In genomic region chr11:910589-911030, GRCh38 we compare ENCODE assay signal across 8 cellular contexts. TPM values are rescaled to one million over a fixed set of nuclear protein-coding genes. Genes with fewer than 3 reads are reported as not detected.
A peak's percentile ranks its signal among the peaks of the same experiment; 100 is the strongest.
DNase-seq lines count a peak whose midpoint lies in the region; ATAC-seq and TF ChIP-seq lines count a peak whose summit lies in the region.

Gene CHID1 (minus strand): TSS chr11:910810. CDS start chr11:904816, 5,994 bp downstream.

- peaks cover 0 to 2% of the 10 kb centered on the region in 2 donors for H3K36me3 ChIP-seq in ascending aorta

- no peaks in the 10 kb centered on the region for H3K27me3 ChIP-seq in ascending aorta

- no peaks in the 10 kb centered on the region for H3K27me3 Mint-ChIP-seq in T-helper 2 cell treated with Interferon-gamma antibody and Interleukin-4, amounts not matched to agents 5 μg/mL and 100 μg/mL, for 36 hours (ENCODE audit: low read depth)

- H3K4me1 Mint-ChIP-seq in T-helper 2 cell treated with Interferon-gamma antibody and Interleukin-4, amounts not matched to agents 5 μg/mL and 100 μg/mL, for 36 hours (ENCODE audit: low read depth), result peaks cover 12% of the 10 kb centered on the region

- peak within 1 kb of the TSS; percentile 92 for H3K27ac Mint-ChIP-seq in T-helper 2 cell treated with Interferon-gamma antibody and Interleukin-4, amounts not matched to agents 5 μg/mL and 100 μg/mL, for 36 hours

- peak within 1 kb of the TSS; percentile 96 for H3K4me3 Mint-ChIP-seq in T-helper 2 cell treated with Interferon-gamma antibody and Interleukin-4, amounts not matched to agents 5 μg/mL and 100 μg/mL, for 36 hours

- peak within 1 kb of the TSS; percentile 86 to 98 for H3K4me3 ChIP-seq in ascending aorta

- ATAC-seq in GM18498 (IDR thresholded peaks at IDR 0.05; ENCODE audit: unreplicated experiment) (peak; percentile 90), HG02840 (IDR thresholded peaks at IDR 0.05; ENCODE audit: low FRiP score, unreplicated experiment) (peak; percentile 89)

- peaks cover 0 to 16% of the 10 kb centered on the region in 2 donors for H3K4me1 ChIP-seq in ascending aorta

- H3K36me3 Mint-ChIP-seq in T-helper 2 cell treated with Interferon-gamma antibody and Interleukin-4, amounts not matched to agents 5 μg/mL and 100 μg/mL, for 36 hours (ENCODE audit: low read depth), result peaks cover 3% of the 10 kb centered on the region

- no peaks in the 10 kb centered on the region for H3K9me3 ChIP-seq in ascending aorta

- intact Hi-C loops in ascending aorta (cut with DNase I), result loop anchor here (1.0 to 5.0 kb wide), 2 partner anchors 15 to 63 kb away; partner anchors contain the start of gene AP2A2

- TF ChIP-seq CTCF in ascending aorta (IDR thresholded peaks at IDR 0.05), result no peak

- peak; percentile 45 for DNase-seq in NCI-H1436 treated with DMSO at 0.1 percent for 48 hours (lab: John Stamatoyannopoulos, UW)
- peak; percentile 92 for DNase-seq in T-helper 2 cell treated with Interferon-gamma antibody and Interleukin-4, amounts not matched to agents 5 μg/mL and 100 μg/mL, for 36 hours (ENCODE audit: low spot score)
- DNase-seq in ascending aorta (ENCODE audit: low spot score in 2 of 2), result peak; percentile 29 to 92
- peak; percentile 97 for DNase-seq in hepatic stellate cell (ENCODE audit: low spot score)
- DNase-seq in retina, result peak; percentile 95
- DNase-seq in OCI-M2 (lab: John Stamatoyannopoulos, UW; ENCODE audit: unreplicated experiment), result no peak

- H3K27ac ChIP-seq in ascending aorta, result peak within 1 kb of the TSS; percentile 83 to 92

- H3K9me3 Mint-ChIP-seq in T-helper 2 cell treated with Interferon-gamma antibody and Interleukin-4, amounts not matched to agents 5 μg/mL and 100 μg/mL, for 36 hours, result no peaks in the 10 kb centered on the region

RNA-seq across cellular contexts. Expression of gene CHID1, which starts in this region (rescaled TPM):
- total RNA-seq in ascending aorta, result 69.4 TPM
